ENCODE assay signal across 19 cellular contexts in genomic region chr3:144287001-144287400, GRCh38.
"Had no signal": no experiment of that assay in that cellular context is flagged by ENCODE, and none has a peak within 500 bp of the region (broad histone marks: within the 10 kb centered on the region; RNA-seq: fewer than 3 reads in every experiment).

No MANE protein-coding gene starts in this region.

- H3K4me2 ChIP-seq: neural progenitor cell had no signal

- H3K9ac ChIP-seq: neural progenitor cell had no signal

- H3K27ac ChIP-seq: esophagus squamous epithelium, heart left ventricle, neural progenitor cell, pancreas, stomach, thoracic aorta, uterus had no signal

- DNase-seq: dermis blood vessel endothelial cell; esophagus squamous epithelium; heart left ventricle; hippocampal formation; kidney glomerular epithelial cell; nucleus accumbens; pancreas; right cardiac atrium; small intestine; stimulated activated CD4-positive, alpha-beta T cell treated with anti-CD3 and anti-CD28 coated beads, Interleukin-12 subunit alpha, Interleukin-12 subunit beta, amount 100 ng/mL, for 4 hours; stimulated activated naive CD4-positive, alpha-beta T cell; stomach; substantia nigra; uterus had no signal

- H3K36me3 ChIP-seq: esophagus squamous epithelium, heart left ventricle, neural progenitor cell, pancreas, stomach, thoracic aorta, uterus had no signal

- H3K27me3 ChIP-seq: esophagus squamous epithelium, heart left ventricle, neural progenitor cell, pancreas, stomach, uterus had no signal

- H3K27me3 Mint-ChIP-seq: natural killer cell treated with Interleukin-12 subunit alpha and Interleukin-12 subunit beta and Interleukin-15 and Interleukin-18, amount 100 ng/mL, for 72 hours; progenitor cell of endocrine pancreas had no signal

- H3K9me3 ChIP-seq: esophagus squamous epithelium, pancreas, thoracic aorta, uterus had no signal

- H3K36me3 Mint-ChIP-seq: natural killer cell treated with Interleukin-12 subunit alpha and Interleukin-12 subunit beta and Interleukin-15 and Interleukin-18, amount 100 ng/mL, for 72 hours; neural progenitor cell; type B pancreatic cell had no signal

- H3K27ac Mint-ChIP-seq: natural killer cell treated with Interleukin-12 subunit alpha and Interleukin-12 subunit beta and Interleukin-15 and Interleukin-18, amount 100 ng/mL, for 72 hours; neural progenitor cell; progenitor cell of endocrine pancreas; type B pancreatic cell had no signal

- ATAC-seq: heart left ventricle; natural killer cell treated with Interleukin-12 subunit alpha and Interleukin-12 subunit beta and Interleukin-15 and Interleukin-18, amount 100 ng/mL, for 72 hours; pancreas; right cardiac atrium had no signal

- H3K4me3 Mint-ChIP-seq: natural killer cell treated with Interleukin-12 subunit alpha and Interleukin-12 subunit beta and Interleukin-15 and Interleukin-18, amount 100 ng/mL, for 72 hours; neural progenitor cell; type B pancreatic cell had no signal

- H3K4me3 ChIP-seq: esophagus squamous epithelium, heart left ventricle, neural progenitor cell, pancreas, stomach, thoracic aorta, uterus had no signal

- H3K4me1 ChIP-seq: esophagus squamous epithelium, heart left ventricle, pancreas, stomach, uterus had no signal
